In genomic region chr2:47655563-47655880, GRCh38 we compare ENCODE assay signal across 19 cellular contexts.
DNase-seq lines count a peak whose midpoint lies in the region; ATAC-seq and TF ChIP-seq lines count a peak whose summit lies in the region.
"Had no signal": no experiment of that assay in that cellular context is flagged by ENCODE, and none has a peak within 500 bp of the region (broad histone marks: within the 10 kb centered on the region; RNA-seq: fewer than 3 reads in every experiment).

No MANE protein-coding gene starts in this region.

- H3K36me3 Mint-ChIP-seq in neural progenitor cell = no peaks in the 10 kb centered on the region
- H3K36me3 Mint-ChIP-seq in T-helper 2 cell treated with Interferon-gamma antibody and Interleukin-4, amounts not matched to agents 5 μg/mL and 100 μg/mL, for 36 hours (ENCODE audit: low read depth) = no peaks in the 10 kb centered on the region
- H3K36me3 Mint-ChIP-seq: activated naive CD4-positive, alpha-beta T cell treated with anti-CD3 and anti-CD28 coated beads, Interleukin-2, amount 50 U/mL, for 24 hours had no signal

- peaks cover 17% of the 10 kb centered on the region for H3K4me1 Mint-ChIP-seq in neural progenitor cell
- no peaks in the 10 kb centered on the region for H3K4me1 Mint-ChIP-seq in T-helper 2 cell treated with Interferon-gamma antibody and Interleukin-4, amounts not matched to agents 5 μg/mL and 100 μg/mL, for 36 hours (ENCODE audit: low read depth)
- H3K4me1 Mint-ChIP-seq: activated naive CD4-positive, alpha-beta T cell treated with anti-CD3 and anti-CD28 coated beads, Interleukin-2, amount 50 U/mL, for 24 hours had no signal

- H3K27me3 Mint-ChIP-seq in neural progenitor cell (ENCODE audit: insufficient read depth, low read depth) = peaks cover 7% of the 10 kb centered on the region
- peaks cover 2% of the 10 kb centered on the region for H3K27me3 Mint-ChIP-seq in T-helper 2 cell treated with Interferon-gamma antibody and Interleukin-4, amounts not matched to agents 5 μg/mL and 100 μg/mL, for 36 hours (ENCODE audit: low read depth)
- H3K27me3 Mint-ChIP-seq: activated naive CD4-positive, alpha-beta T cell treated with anti-CD3 and anti-CD28 coated beads, Interleukin-2, amount 50 U/mL, for 24 hours had no signal

- H3K27me3 ChIP-seq in HUES48 (ENCODE audit: control insufficient read depth, insufficient read depth, low read length) (no peaks in the 10 kb centered on the region), neural progenitor cell (no peaks in the 10 kb centered on the region)
- H3K27me3 ChIP-seq: thyroid gland had no signal

- H3K79me2 ChIP-seq in neural progenitor cell (ENCODE audit: low read depth) = no peaks in the 10 kb centered on the region
- H3K79me2 ChIP-seq: parathyroid adenoma had no signal

- no peaks in the 10 kb centered on the region for H3K9me3 ChIP-seq in HUES48 (ENCODE audit: control insufficient read depth, insufficient read depth, low read length)
- no peaks in the 10 kb centered on the region for H3K9me3 ChIP-seq in neural progenitor cell (ENCODE audit: low read depth)
- H3K9me3 ChIP-seq: SJSA1, thyroid gland had no signal

- H3K9ac ChIP-seq in HUES48 (ENCODE audit: low read depth, low read length) (no peak overlapping the region), neural progenitor cell (no peak overlapping the region)
- H3K9ac ChIP-seq: parathyroid adenoma had no signal

- TF ChIP-seq CTCF in neural progenitor cell (IDR thresholded peaks at IDR 0.05) = no peak

- no peaks in the 10 kb centered on the region for H4K20me1 ChIP-seq in neural progenitor cell (ENCODE audit: low read depth)

- H3K36me3 ChIP-seq in HUES48 (ENCODE audit: control insufficient read depth, insufficient read depth, low read length) = no peaks in the 10 kb centered on the region
- H3K36me3 ChIP-seq in neural progenitor cell = no peaks in the 10 kb centered on the region
- H3K36me3 ChIP-seq: SJSA1, thyroid gland had no signal

- ATAC-seq in GM18499 (IDR thresholded peaks at IDR 0.05; ENCODE audit: insufficient read depth, unreplicated experiment) = peak; percentile 2
- peak; percentile 8 for ATAC-seq in GM21576 (IDR thresholded peaks at IDR 0.05; ENCODE audit: unreplicated experiment)
- no peak for ATAC-seq in GM21528 (IDR thresholded peaks at IDR 0.05; ENCODE audit: low FRiP score, unreplicated experiment)

- no peak overlapping the region for H3K4me2 ChIP-seq in neural progenitor cell

- no peaks in the 10 kb centered on the region for H3F3A ChIP-seq in neural progenitor cell (ENCODE audit: low read depth)

- H3K9me3 Mint-ChIP-seq in neural progenitor cell = peaks cover 2% of the 10 kb centered on the region
- no peaks in the 10 kb centered on the region for H3K9me3 Mint-ChIP-seq in T-helper 2 cell treated with Interferon-gamma antibody and Interleukin-4, amounts not matched to agents 5 μg/mL and 100 μg/mL, for 36 hours
- H3K9me3 Mint-ChIP-seq: activated naive CD4-positive, alpha-beta T cell treated with anti-CD3 and anti-CD28 coated beads, Interleukin-2, amount 50 U/mL, for 24 hours had no signal

- H2AFZ ChIP-seq in neural progenitor cell (replicated peaks) = no peak overlapping the region
- H2AFZ ChIP-seq: parathyroid adenoma had no signal

- peak overlapping the region; percentile 37 for H3K27ac Mint-ChIP-seq in neural progenitor cell
- no peak overlapping the region for H3K27ac Mint-ChIP-seq in T-helper 2 cell treated with Interferon-gamma antibody and Interleukin-4, amounts not matched to agents 5 μg/mL and 100 μg/mL, for 36 hours
- H3K27ac Mint-ChIP-seq: activated naive CD4-positive, alpha-beta T cell treated with anti-CD3 and anti-CD28 coated beads, Interleukin-2, amount 50 U/mL, for 24 hours had no signal

- H3K4me1 ChIP-seq in HUES48 (ENCODE audit: control insufficient read depth, insufficient read depth, low read length) (peaks cover 20% of the 10 kb centered on the region), neural progenitor cell (peaks cover 16% of the 10 kb centered on the region)
- H3K4me1 ChIP-seq: SJSA1 had no signal

- peak overlapping the region; percentile 37 for H3K27ac ChIP-seq in HUES48 (ENCODE audit: low read depth, low read length)
- no peak overlapping the region for H3K27ac ChIP-seq in neural progenitor cell
- H3K27ac ChIP-seq: epithelial cell of prostate, parathyroid adenoma, SJSA1, thyroid gland had no signal

- H3K4me3 ChIP-seq in HUES48 (ENCODE audit: low read depth, low read length) = no peak overlapping the region
- no peak overlapping the region for H3K4me3 ChIP-seq in neural progenitor cell
- H3K4me3 ChIP-seq: SJSA1, thyroid gland had no signal

- no peak for DNase-seq in neural progenitor cell (ENCODE audit: low spot score)
- DNase-seq in SKM-1 treated with dmso at 0.1 percent for 144 hours (lab: John Stamatoyannopoulos, UW; ENCODE audit: unreplicated experiment) = no peak
- DNase-seq in T-helper 2 cell treated with Interferon-gamma antibody and Interleukin-4, amounts not matched to agents 5 μg/mL and 100 μg/mL, for 36 hours (ENCODE audit: low spot score) = no peak
- DNase-seq in GF-D8 (lab: John Stamatoyannopoulos, UW) = no peak
- DNase-seq: activated CD4-positive, alpha-beta T cell treated with anti-CD3 and anti-CD28 coated beads for 48 hours; cortex of kidney; DMS 273 treated with DMSO at 0.1 percent for 48 hours; NCI-H1930; stimulated activated CD4-positive, alpha-beta T cell treated with anti-CD3 and anti-CD28 coated beads, Interleukin-4, amount 100 ng/mL, for 24 hours; T-helper 9 cell had no signal

- no peak overlapping the region for H3K4me3 Mint-ChIP-seq in neural progenitor cell
- no peak overlapping the region for H3K4me3 Mint-ChIP-seq in T-helper 2 cell treated with Interferon-gamma antibody and Interleukin-4, amounts not matched to agents 5 μg/mL and 100 μg/mL, for 36 hours
- H3K4me3 Mint-ChIP-seq: activated naive CD4-positive, alpha-beta T cell treated with anti-CD3 and anti-CD28 coated beads, Interleukin-2, amount 50 U/mL, for 24 hours had no signal
